ENCODE assay signal across 8 cellular contexts in the genomic region with DNA sequence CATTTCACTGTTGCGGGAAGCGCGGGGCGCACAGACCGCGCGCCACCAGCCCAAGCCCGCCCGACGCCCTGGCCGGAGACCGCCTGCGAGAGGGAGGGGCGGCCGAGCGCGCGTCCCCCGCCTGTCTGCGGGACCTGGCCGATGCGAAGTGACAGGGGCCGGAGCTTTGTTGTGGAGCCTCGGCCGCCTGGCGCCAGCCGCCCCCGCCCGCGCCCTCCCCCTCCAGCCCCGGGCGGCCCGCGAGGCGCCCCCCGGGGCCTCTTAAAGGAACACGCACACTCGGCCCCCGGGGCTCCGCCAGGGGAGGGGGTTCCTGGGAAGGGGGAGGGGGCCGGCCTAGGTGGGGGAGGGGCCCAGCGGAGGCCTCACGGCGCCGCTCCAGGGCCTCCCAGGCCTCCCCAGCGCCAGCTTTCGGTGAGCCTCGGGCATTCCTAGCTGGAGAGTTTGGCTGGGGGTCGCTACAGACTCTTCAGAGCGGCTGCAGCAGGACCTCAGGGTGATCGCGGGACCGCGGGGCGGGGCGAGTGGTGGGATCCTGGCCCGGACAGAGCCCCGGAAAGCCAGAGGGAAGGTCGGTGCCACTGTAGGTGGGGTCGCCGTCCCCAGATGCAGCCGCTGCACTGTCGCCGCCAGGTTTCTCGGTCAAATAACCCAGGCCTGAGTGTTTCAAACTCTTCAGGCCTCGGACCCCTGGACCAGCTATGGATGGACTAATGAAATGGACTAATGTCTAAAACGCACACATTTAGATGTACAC. TPM values are rescaled to one million over a fixed set of nuclear protein-coding genes. Genes with fewer than 3 reads are reported as not detected.
A peak's percentile ranks its signal among the peaks of the same experiment; 100 is the strongest.
DNase-seq lines count a peak whose midpoint lies in the region; ATAC-seq and TF ChIP-seq lines count a peak whose summit lies in the region.
"Had no signal": no experiment of that assay in that cellular context is flagged by ENCODE, and none has a peak within 500 bp of the region (broad histone marks: within the 10 kb centered on the region; RNA-seq: fewer than 3 reads in every experiment).

No MANE protein-coding gene starts in this region.

- H3K4me1 ChIP-seq in left lung (peaks cover 7 to 45% of the 10 kb centered on the region in 2 donors), subcutaneous abdominal adipose tissue (ENCODE audit: control insufficient read depth in 5 of 5, insufficient read depth in 5 of 5, low read length in 5 of 5) (peaks cover 0 to 51% (median 40%) of the 10 kb centered on the region in 5 donors)

- H3K9me3 ChIP-seq in left lung, result no peaks in the 10 kb centered on the region
- no peaks in the 10 kb centered on the region for H3K9me3 ChIP-seq in subcutaneous abdominal adipose tissue (ENCODE audit: control insufficient read depth in 5 of 5, low read length in 5 of 5)

- ATAC-seq in central memory CD8-positive, alpha-beta T cell (replicated peaks; ENCODE audit: extremely low read depth, poor library complexity, severe bottlenecking), result no peak
- ATAC-seq in left lung, result peak; percentile 7

- H3K9me3 Mint-ChIP-seq in central memory CD8-positive, alpha-beta T cell, result no peaks in the 10 kb centered on the region

- H3K4me1 Mint-ChIP-seq in central memory CD8-positive, alpha-beta T cell, result peaks cover 13% of the 10 kb centered on the region

- no peaks in the 10 kb centered on the region for H3K36me3 ChIP-seq in left lung
- H3K36me3 ChIP-seq in subcutaneous abdominal adipose tissue (ENCODE audit: control insufficient read depth in 5 of 5, insufficient read depth in 5 of 5, low read length in 5 of 5), result peaks cover 0 to 7% (median 0%) of the 10 kb centered on the region in 5 donors

- H3K27ac ChIP-seq in left lung (peak overlapping the region; percentile 89 to 94), subcutaneous abdominal adipose tissue (ENCODE audit: low read depth, low read length) (no peak overlapping the region)

- intact Hi-C loops in left lung (cut with DNase I), result loop anchor here in 1 of 2 donors (10.0 kb wide), 1 partner anchor 392 kb away; no protein-coding TSS in a partner anchor

- H3K4me3 Mint-ChIP-seq in central memory CD8-positive, alpha-beta T cell, result peak overlapping the region; percentile 53

- H3K9ac ChIP-seq in subcutaneous abdominal adipose tissue (ENCODE audit: low read length in 5 of 5), result peak overlapping the region in 2 of 5 donors; percentile 20 to 41

- peak; percentile 83 for DNase-seq in HuH-7.5 (ENCODE audit: low spot score)
- DNase-seq in central memory CD8-positive, alpha-beta T cell (ENCODE audit: low spot score in 2 of 2), result no peak
- DNase-seq in left lung, result peak in 1 of 2 donors; percentile 74
- no peak for DNase-seq in superior temporal gyrus (ENCODE audit: extremely low spot score)
- no peak for DNase-seq in activated effector memory CD4-positive, alpha-beta T cell treated with anti-CD3 and anti-CD28 coated beads, Interleukin-2, amount 50 U/mL, for 16 hours
- DNase-seq in HUDEP-2 (lab: John Stamatoyannopoulos, UW; ENCODE audit: unreplicated experiment in 76 of 76), result no peak
- DNase-seq: NCI-H226 had no signal

- H3K4me3 ChIP-seq in left lung, result peak overlapping the region; percentile 37 to 53
- H3K4me3 ChIP-seq in subcutaneous abdominal adipose tissue (ENCODE audit: low read depth in 1 of 5, low read length in 5 of 5), result peak overlapping the region in 4 of 5 donors; percentile 59 to 73 (median 66)

- peaks cover 9% of the 10 kb centered on the region for H3K36me3 Mint-ChIP-seq in central memory CD8-positive, alpha-beta T cell (ENCODE audit: insufficient read depth)

- H3K27me3 ChIP-seq in left lung (peaks cover 50 to 85% of the 10 kb centered on the region in 2 donors), subcutaneous abdominal adipose tissue (ENCODE audit: control insufficient read depth in 5 of 5, insufficient read depth in 4 of 5, low read length in 5 of 5) (peaks cover 15 to 33% (median 28%) of the 10 kb centered on the region in 5 donors)

- H3K27me3 Mint-ChIP-seq in central memory CD8-positive, alpha-beta T cell, result peaks cover 46% of the 10 kb centered on the region

- H3K27ac Mint-ChIP-seq in central memory CD8-positive, alpha-beta T cell (ENCODE audit: low read depth), result no peak overlapping the region

- TF ChIP-seq CTCF in left lung (IDR thresholded peaks at IDR 0.05), result no peak

RNA-seq across cellular contexts. Expression of a gene that starts 2.4 kb away (rescaled TPM):
- total RNA-seq in left lung, result 100 to 1,000 TPM; 104 to 119 TPM

RNA-seq across cellular contexts. Expression of a gene that starts 55.0 kb away (rescaled TPM):
- 10 to 100 TPM; 21.2 to 29.3 TPM for total RNA-seq in left lung
